Comparison of ENCODE assay signal across 7 cellular contexts in the genomic region with DNA sequence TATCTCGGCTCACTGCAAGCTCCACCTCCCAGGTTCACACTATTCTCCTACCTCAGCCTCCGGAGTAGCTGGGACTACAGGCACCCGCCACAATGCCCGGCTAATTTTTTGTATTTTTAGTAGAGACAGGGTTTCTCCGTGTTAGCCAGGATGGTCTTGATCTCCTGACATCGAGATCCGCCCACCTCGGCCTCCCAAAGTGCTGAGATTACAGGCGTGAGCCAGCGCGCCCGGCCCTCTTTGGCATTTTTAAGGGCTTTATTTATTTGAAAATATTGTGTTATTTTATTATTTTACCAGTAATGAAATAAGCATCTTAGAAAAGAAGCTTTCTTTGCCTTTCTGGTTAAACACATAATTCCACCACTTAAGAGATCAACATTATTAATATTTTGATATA. TPM values are rescaled to one million over a fixed set of nuclear protein-coding genes. Genes with fewer than 3 reads are reported as not detected.
DNase-seq lines count a peak whose midpoint lies in the region; ATAC-seq lines count a peak whose summit lies in the region.
"Not testable (repeated sequence)": the region's sequence is repeated elsewhere in the genome, so short reads cannot be mapped to it uniquely, and the experiment has no call there.

No MANE protein-coding gene starts in this region.

- POLR2A ChIA-PET in CD8-positive, alpha-beta memory T cell (lab: Charles Lee): interaction anchor here (0.6 to 0.7 kb wide), 2 partner anchors 19 to 142 kb away, joined by 3 to 8 read pairs; no protein-coding TSS in a partner anchor
- POLR2A ChIA-PET in activated naive CD8-positive, alpha-beta T cell treated with anti-CD3 and anti-CD28 coated beads, Interleukin-2, amount 10 ng/mL, durations not matched to agents 7 days and 5 days (lab: Charles Lee): interaction anchor here (1.2 to 5.0 kb wide), 2 partner anchors 11 to 16 kb away, joined by 3 to 23 read pairs; no protein-coding TSS in a partner anchor
- POLR2A ChIA-PET in naive thymus-derived CD4-positive, alpha-beta T cell (lab: Charles Lee): interaction anchor here (0.8 to 6.4 kb wide), 9 partner anchors 9 to 234 kb away, joined by 4 to 214 read pairs (median 8); partner anchors contain the start of gene CITED2

- intact Hi-C loops in activated CD4-positive, alpha-beta T cell treated with anti-CD3 and anti-CD28 coated beads, Interleukin-2, amount 10 ng/mL, durations not matched to agents 24 days and 14 days (cut with micrococcal nuclease): loop anchor here (10.0 kb wide), 1 partner anchor 1444 kb away; no protein-coding TSS in a partner anchor
- intact Hi-C loops in activated T-helper 2 cell treated with anti-CD3 and anti-CD28 coated beads, Interferon-gamma antibody, Interleukin-2, Interleukin-4, amounts not matched to agents 10 μg/mL and 5 μg/mL and 100 μg/mL, durations not matched to agents 14 hours and 24 hours and 36 hours (cut with micrococcal nuclease); naive thymus-derived CD4-positive, alpha-beta T cell (cut with micrococcal nuclease): not testable (repeated sequence)

- not testable (repeated sequence) for H3K9me3 ChIP-seq in CD8-positive, alpha-beta memory T cell (ENCODE audit: low read length); naive thymus-derived CD4-positive, alpha-beta T cell (ENCODE audit: control insufficient read depth in 2 of 3, low read length in 3 of 3)

- peaks cover 79 to 91% (median 80%) of the 10 kb centered on the region in 3 donors for H3K4me1 Mint-ChIP-seq in CD8-positive, alpha-beta memory T cell
- peaks cover 71% of the 10 kb centered on the region for H3K4me1 Mint-ChIP-seq in activated CD4-positive, alpha-beta T cell treated with anti-CD3 and anti-CD28 coated beads, Interleukin-2, amount 10 ng/mL, durations not matched to agents 24 days and 14 days
- peaks cover 73% of the 10 kb centered on the region for H3K4me1 Mint-ChIP-seq in activated CD8-positive, alpha-beta memory T cell treated with anti-CD3 and anti-CD28 coated beads, Interleukin-2, amount 10 ng/mL, durations not matched to agents 7 days and 5 days
- H3K4me1 Mint-ChIP-seq in activated T-helper 2 cell treated with anti-CD3 and anti-CD28 coated beads, Interferon-gamma antibody, Interleukin-2, Interleukin-4, amounts not matched to agents 10 μg/mL and 5 μg/mL and 100 μg/mL, durations not matched to agents 14 hours and 24 hours and 36 hours (ENCODE audit: low read depth): peaks cover 73% of the 10 kb centered on the region
- H3K4me1 Mint-ChIP-seq in activated naive CD8-positive, alpha-beta T cell treated with anti-CD3 and anti-CD28 coated beads, Interleukin-2, amount 10 ng/mL, durations not matched to agents 7 days and 5 days: peaks cover 60% of the 10 kb centered on the region
- peaks cover 64 to 81% (median 75%) of the 10 kb centered on the region in 7 donors for H3K4me1 Mint-ChIP-seq in naive thymus-derived CD4-positive, alpha-beta T cell
- H3K4me1 Mint-ChIP-seq in stimulated activated naive CD8-positive, alpha-beta T cell treated with anti-CD3 and anti-CD28 coated beads, Interleukin-15, amount 100 ng/mL, for 72 hours: peaks cover 84% of the 10 kb centered on the region

- H3K4me1 ChIP-seq in CD8-positive, alpha-beta memory T cell (ENCODE audit: insufficient read depth, low read length): peaks cover 66% of the 10 kb centered on the region
- peaks cover 51 to 58% of the 10 kb centered on the region in 2 donors for H3K4me1 ChIP-seq in naive thymus-derived CD4-positive, alpha-beta T cell (ENCODE audit: control insufficient read depth in 2 of 2, insufficient read depth in 2 of 2, low read length in 2 of 2)

- peak overlapping the region; percentile 63 to 100 (median 79) for H3K27ac Mint-ChIP-seq in CD8-positive, alpha-beta memory T cell
- H3K27ac Mint-ChIP-seq in activated CD4-positive, alpha-beta T cell treated with anti-CD3 and anti-CD28 coated beads, Interleukin-2, amount 10 ng/mL, durations not matched to agents 24 days and 14 days: peak overlapping the region; percentile 87
- peak overlapping the region; percentile 80 for H3K27ac Mint-ChIP-seq in activated CD8-positive, alpha-beta memory T cell treated with anti-CD3 and anti-CD28 coated beads, Interleukin-2, amount 10 ng/mL, durations not matched to agents 7 days and 5 days
- peak overlapping the region; percentile 78 for H3K27ac Mint-ChIP-seq in activated T-helper 2 cell treated with anti-CD3 and anti-CD28 coated beads, Interferon-gamma antibody, Interleukin-2, Interleukin-4, amounts not matched to agents 10 μg/mL and 5 μg/mL and 100 μg/mL, durations not matched to agents 14 hours and 24 hours and 36 hours
- peak overlapping the region; percentile 82 for H3K27ac Mint-ChIP-seq in activated naive CD8-positive, alpha-beta T cell treated with anti-CD3 and anti-CD28 coated beads, Interleukin-2, amount 10 ng/mL, durations not matched to agents 7 days and 5 days
- peak overlapping the region in 8 of 9 donors; percentile 78 to 98 (median 86) for H3K27ac Mint-ChIP-seq in naive thymus-derived CD4-positive, alpha-beta T cell
- H3K27ac Mint-ChIP-seq in stimulated activated naive CD8-positive, alpha-beta T cell treated with anti-CD3 and anti-CD28 coated beads, Interleukin-15, amount 100 ng/mL, for 72 hours: peak overlapping the region in 1 of 2 donors; percentile 38

- H3K36me3 ChIP-seq in CD8-positive, alpha-beta memory T cell (ENCODE audit: insufficient read depth, low read length); naive thymus-derived CD4-positive, alpha-beta T cell (ENCODE audit: control insufficient read depth in 2 of 3, insufficient read depth in 3 of 3, low read length in 3 of 3): not testable (repeated sequence)

- H3K27me3 ChIP-seq in CD8-positive, alpha-beta memory T cell (ENCODE audit: insufficient read depth, low read length, poor library complexity, severe bottlenecking); naive thymus-derived CD4-positive, alpha-beta T cell (ENCODE audit: control insufficient read depth in 2 of 2, insufficient read depth in 2 of 2, low read length in 2 of 2): not testable (repeated sequence)

- DNase-seq in CD8-positive, alpha-beta memory T cell; activated CD8-positive, alpha-beta memory T cell treated with anti-CD3 and anti-CD28 coated beads, Interleukin-2, amount 10 ng/mL, durations not matched to agents 7 days and 5 days; activated T-helper 2 cell treated with anti-CD3 and anti-CD28 coated beads, Interferon-gamma antibody, Interleukin-2, Interleukin-4, amounts not matched to agents 10 μg/mL and 5 μg/mL and 100 μg/mL, durations not matched to agents 14 hours and 24 hours and 36 hours (ENCODE audit: low spot score); activated naive CD8-positive, alpha-beta T cell treated with anti-CD3 and anti-CD28 coated beads, Interleukin-2, amount 10 ng/mL, durations not matched to agents 7 days and 5 days; naive thymus-derived CD4-positive, alpha-beta T cell; stimulated activated naive CD8-positive, alpha-beta T cell treated with anti-CD3 and anti-CD28 coated beads, Interleukin-15, amount 100 ng/mL, for 72 hours: not testable (repeated sequence)
- peak; percentile 66 for DNase-seq in activated CD4-positive, alpha-beta T cell treated with anti-CD3 and anti-CD28 coated beads, Interleukin-2, amount 10 ng/mL, durations not matched to agents 24 days and 14 days

- not testable (repeated sequence) for ATAC-seq in activated CD8-positive, alpha-beta memory T cell treated with anti-CD3 and anti-CD28 coated beads, Interleukin-2, amount 10 ng/mL, durations not matched to agents 7 days and 5 days; activated naive CD8-positive, alpha-beta T cell treated with anti-CD3 and anti-CD28 coated beads, Interleukin-2, amount 10 ng/mL, durations not matched to agents 7 days and 5 days (ENCODE audit: low read depth); naive thymus-derived CD4-positive, alpha-beta T cell; stimulated activated naive CD8-positive, alpha-beta T cell treated with anti-CD3 and anti-CD28 coated beads, Interleukin-15, amount 100 ng/mL, for 72 hours

- H3K27ac ChIP-seq in CD8-positive, alpha-beta memory T cell (ENCODE audit: low read depth, low read length): not testable (repeated sequence)
- peak overlapping the region; percentile 100 for H3K27ac ChIP-seq in naive thymus-derived CD4-positive, alpha-beta T cell (ENCODE audit: low read depth, low read length)

- H3K4me3 ChIP-seq in CD8-positive, alpha-beta memory T cell (ENCODE audit: low read length): not testable (repeated sequence)
- peak overlapping the region; percentile 51 for H3K4me3 ChIP-seq in naive thymus-derived CD4-positive, alpha-beta T cell (ENCODE audit: low read length)

- CTCF ChIA-PET in CD8-positive, alpha-beta memory T cell (lab: Charles Lee): interaction anchor here (0.9 to 1.8 kb wide), 6 partner anchors 12 to 167 kb away, joined by 3 to 7 read pairs (median 4); no protein-coding TSS in a partner anchor
- CTCF ChIA-PET in activated CD8-positive, alpha-beta memory T cell treated with anti-CD3 and anti-CD28 coated beads, Interleukin-2, amount 10 ng/mL, durations not matched to agents 7 days and 5 days (lab: Charles Lee): interaction anchor here (1.0 to 1.7 kb wide), 4 partner anchors 9 to 33 kb away, joined by 3 to 6 read pairs (median 5); no protein-coding TSS in a partner anchor
- CTCF ChIA-PET in naive thymus-derived CD4-positive, alpha-beta T cell (lab: Charles Lee): interaction anchor here (1.0 to 1.4 kb wide), 8 partner anchors 9 to 224 kb away, joined by 3 to 7 read pairs (median 3); no protein-coding TSS in a partner anchor

- H3K9me3 Mint-ChIP-seq in CD8-positive, alpha-beta memory T cell; activated CD4-positive, alpha-beta T cell treated with anti-CD3 and anti-CD28 coated beads, Interleukin-2, amount 10 ng/mL, durations not matched to agents 24 days and 14 days; activated CD8-positive, alpha-beta memory T cell treated with anti-CD3 and anti-CD28 coated beads, Interleukin-2, amount 10 ng/mL, durations not matched to agents 7 days and 5 days (ENCODE audit: low read depth); activated T-helper 2 cell treated with anti-CD3 and anti-CD28 coated beads, Interferon-gamma antibody, Interleukin-2, Interleukin-4, amounts not matched to agents 10 μg/mL and 5 μg/mL and 100 μg/mL, durations not matched to agents 14 hours and 24 hours and 36 hours; activated naive CD8-positive, alpha-beta T cell treated with anti-CD3 and anti-CD28 coated beads, Interleukin-2, amount 10 ng/mL, durations not matched to agents 7 days and 5 days; stimulated activated naive CD8-positive, alpha-beta T cell treated with anti-CD3 and anti-CD28 coated beads, Interleukin-15, amount 100 ng/mL, for 72 hours: not testable (repeated sequence)
- peaks cover 0 to 12% (median 0%) of the 10 kb centered on the region in 11 donors for H3K9me3 Mint-ChIP-seq in naive thymus-derived CD4-positive, alpha-beta T cell

- H3K27me3 Mint-ChIP-seq in CD8-positive, alpha-beta memory T cell; activated CD4-positive, alpha-beta T cell treated with anti-CD3 and anti-CD28 coated beads, Interleukin-2, amount 10 ng/mL, durations not matched to agents 24 days and 14 days; activated CD8-positive, alpha-beta memory T cell treated with anti-CD3 and anti-CD28 coated beads, Interleukin-2, amount 10 ng/mL, durations not matched to agents 7 days and 5 days; activated T-helper 2 cell treated with anti-CD3 and anti-CD28 coated beads, Interferon-gamma antibody, Interleukin-2, Interleukin-4, amounts not matched to agents 10 μg/mL and 5 μg/mL and 100 μg/mL, durations not matched to agents 14 hours and 24 hours and 36 hours (ENCODE audit: low read depth); activated naive CD8-positive, alpha-beta T cell treated with anti-CD3 and anti-CD28 coated beads, Interleukin-2, amount 10 ng/mL, durations not matched to agents 7 days and 5 days; naive thymus-derived CD4-positive, alpha-beta T cell; stimulated activated naive CD8-positive, alpha-beta T cell treated with anti-CD3 and anti-CD28 coated beads, Interleukin-15, amount 100 ng/mL, for 72 hours: not testable (repeated sequence)

- peaks cover 8 to 49% (median 14%) of the 10 kb centered on the region in 3 donors for H3K36me3 Mint-ChIP-seq in CD8-positive, alpha-beta memory T cell
- peaks cover 47% of the 10 kb centered on the region for H3K36me3 Mint-ChIP-seq in activated CD4-positive, alpha-beta T cell treated with anti-CD3 and anti-CD28 coated beads, Interleukin-2, amount 10 ng/mL, durations not matched to agents 24 days and 14 days (ENCODE audit: low read depth)
- peaks cover 42% of the 10 kb centered on the region for H3K36me3 Mint-ChIP-seq in activated CD8-positive, alpha-beta memory T cell treated with anti-CD3 and anti-CD28 coated beads, Interleukin-2, amount 10 ng/mL, durations not matched to agents 7 days and 5 days
- H3K36me3 Mint-ChIP-seq in activated T-helper 2 cell treated with anti-CD3 and anti-CD28 coated beads, Interferon-gamma antibody, Interleukin-2, Interleukin-4, amounts not matched to agents 10 μg/mL and 5 μg/mL and 100 μg/mL, durations not matched to agents 14 hours and 24 hours and 36 hours (ENCODE audit: low read depth): peaks cover 51% of the 10 kb centered on the region
- H3K36me3 Mint-ChIP-seq in activated naive CD8-positive, alpha-beta T cell treated with anti-CD3 and anti-CD28 coated beads, Interleukin-2, amount 10 ng/mL, durations not matched to agents 7 days and 5 days: peaks cover 26% of the 10 kb centered on the region
- peaks cover 4 to 41% (median 31%) of the 10 kb centered on the region in 5 donors for H3K36me3 Mint-ChIP-seq in naive thymus-derived CD4-positive, alpha-beta T cell

- peak overlapping the region; percentile 74 to 97 (median 93) for H3K4me3 Mint-ChIP-seq in CD8-positive, alpha-beta memory T cell
- peak overlapping the region; percentile 82 for H3K4me3 Mint-ChIP-seq in activated CD4-positive, alpha-beta T cell treated with anti-CD3 and anti-CD28 coated beads, Interleukin-2, amount 10 ng/mL, durations not matched to agents 24 days and 14 days
- peak overlapping the region; percentile 57 for H3K4me3 Mint-ChIP-seq in activated CD8-positive, alpha-beta memory T cell treated with anti-CD3 and anti-CD28 coated beads, Interleukin-2, amount 10 ng/mL, durations not matched to agents 7 days and 5 days
- H3K4me3 Mint-ChIP-seq in activated T-helper 2 cell treated with anti-CD3 and anti-CD28 coated beads, Interferon-gamma antibody, Interleukin-2, Interleukin-4, amounts not matched to agents 10 μg/mL and 5 μg/mL and 100 μg/mL, durations not matched to agents 14 hours and 24 hours and 36 hours (ENCODE audit: low read depth): peak overlapping the region; percentile 77
- peak overlapping the region; percentile 79 for H3K4me3 Mint-ChIP-seq in activated naive CD8-positive, alpha-beta T cell treated with anti-CD3 and anti-CD28 coated beads, Interleukin-2, amount 10 ng/mL, durations not matched to agents 7 days and 5 days
- peak overlapping the region; percentile 83 to 97 (median 90) for H3K4me3 Mint-ChIP-seq in naive thymus-derived CD4-positive, alpha-beta T cell
- peak overlapping the region; percentile 71 to 99 for H3K4me3 Mint-ChIP-seq in stimulated activated naive CD8-positive, alpha-beta T cell treated with anti-CD3 and anti-CD28 coated beads, Interleukin-15, amount 100 ng/mL, for 72 hours

RNA-seq across cellular contexts. Expression of gene HECA, which starts 6.0 kb away (rescaled TPM):
- 10 to 100 TPM; 63.4 to 64.6 TPM for total RNA-seq in CD8-positive, alpha-beta memory T cell
- 9.0 TPM for polyA plus RNA-seq in CD8-positive, alpha-beta memory T cell
- total RNA-seq in activated CD4-positive, alpha-beta T cell treated with anti-CD3 and anti-CD28 coated beads, Interleukin-2, amount 10 ng/mL, durations not matched to agents 24 days and 14 days: 45.7 and 47.7 TPM in 2 replicates
- 10 to 100 TPM; 47.3 to 49.5 TPM for total RNA-seq in activated CD8-positive, alpha-beta memory T cell treated with anti-CD3 and anti-CD28 coated beads, Interleukin-2, amount 10 ng/mL, durations not matched to agents 7 days and 5 days
- total RNA-seq in activated T-helper 2 cell treated with anti-CD3 and anti-CD28 coated beads, Interferon-gamma antibody, Interleukin-2, Interleukin-4, amounts not matched to agents 10 μg/mL and 5 μg/mL and 100 μg/mL, durations not matched to agents 14 hours and 24 hours and 36 hours: 33.6 and 36.9 TPM in 2 replicates
- total RNA-seq in activated naive CD8-positive, alpha-beta T cell treated with anti-CD3 and anti-CD28 coated beads, Interleukin-2, amount 10 ng/mL, durations not matched to agents 7 days and 5 days: 10 to 100 TPM; 73.3 to 78.2 TPM
- 100 to 1,000 TPM in 3 of 5 experiments, 10 to 100 TPM in 2; 54.1 to 145 (median 130) TPM for total RNA-seq in naive thymus-derived CD4-positive, alpha-beta T cell
- polyA plus RNA-seq in naive thymus-derived CD4-positive, alpha-beta T cell: 1 to 10 TPM; 5.5 to 6.3 TPM
